Comparison of ENCODE assay signal across 1 cellular context in the genomic region with DNA sequence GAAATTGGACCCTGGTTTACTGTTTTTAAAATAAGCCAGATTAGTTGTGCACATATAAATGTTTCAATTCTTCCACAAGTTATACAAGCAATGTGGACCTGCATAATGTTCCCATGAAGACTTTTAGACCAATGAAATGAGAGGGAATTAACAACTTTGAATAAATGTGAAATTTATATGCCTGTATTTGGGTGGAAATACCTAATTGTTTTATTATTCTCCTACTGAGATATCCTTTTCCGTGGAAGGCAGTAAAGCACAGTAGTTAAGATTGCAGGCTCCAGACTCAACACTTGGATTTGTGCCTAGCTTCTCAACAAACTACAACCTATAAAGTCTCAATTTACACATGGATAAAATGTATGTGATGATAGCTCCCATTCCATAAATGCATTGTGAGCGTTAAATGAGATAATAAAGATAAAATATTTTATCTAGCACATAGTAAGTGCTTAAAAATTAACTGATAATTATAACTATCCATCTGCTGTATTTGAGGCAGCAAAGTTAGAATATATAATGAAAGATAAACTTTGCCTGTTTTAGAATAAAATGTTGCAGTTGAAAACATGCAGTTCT.
TF ChIP-seq lines count a peak whose summit lies in the region.

No MANE protein-coding gene starts in this region.

TF ChIP-seq in HEK293, 187 proteins besides CTCF, POLR2A, EP300 and RAD21 (continued from another document):
- TF ChIP-seq, protein P1, sequence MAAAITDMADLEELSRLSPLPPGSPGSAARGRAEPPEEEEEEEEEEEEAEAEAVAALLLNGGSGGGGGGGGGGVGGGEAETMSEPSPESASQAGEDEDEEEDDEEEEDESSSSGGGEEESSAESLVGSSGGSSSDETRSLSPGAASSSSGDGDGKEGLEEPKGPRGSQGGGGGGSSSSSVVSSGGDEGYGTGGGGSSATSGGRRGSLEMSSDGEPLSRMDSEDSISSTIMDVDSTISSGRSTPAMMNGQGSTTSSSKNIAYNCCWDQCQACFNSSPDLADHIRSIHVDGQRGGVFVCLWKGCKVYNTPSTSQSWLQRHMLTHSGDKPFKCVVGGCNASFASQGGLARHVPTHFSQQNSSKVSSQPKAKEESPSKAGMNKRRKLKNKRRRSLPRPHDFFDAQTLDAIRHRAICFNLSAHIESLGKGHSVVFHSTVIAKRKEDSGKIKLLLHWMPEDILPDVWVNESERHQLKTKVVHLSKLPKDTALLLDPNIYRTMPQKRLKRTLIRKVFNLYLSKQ (tag by site-specific recombination; IDR thresholded peaks at IDR 0.05; ENCODE audit: borderline replicate concordance): no peak
- TF ChIP-seq TRIM28 (IDR thresholded peaks at IDR 0.05; ENCODE audit: borderline replicate concordance, low read length) (no peak), SP2 (tag by site-specific recombination; IDR thresholded peaks at IDR 0.05) (no peak), ZNF239 (tag by site-specific recombination; IDR thresholded peaks at IDR 0.05) (no peak)
